Comparison of ENCODE assay signal across 25 cellular contexts in genomic region chr9:3775968-3776367, GRCh38.
DNase-seq lines count a peak whose midpoint lies in the region; ATAC-seq, FAIRE-seq and TF ChIP-seq lines count a peak whose summit lies in the region.
"Had no signal": no experiment of that assay in that cellular context is flagged by ENCODE, and none has a peak within 500 bp of the region (broad histone marks: within the 10 kb centered on the region; RNA-seq: fewer than 3 reads in every experiment).

No MANE protein-coding gene starts in this region.

- peaks cover 1% of the 10 kb centered on the region for H3K9me3 Mint-ChIP-seq in astrocyte (ENCODE audit: unreplicated experiment)
- H3K9me3 Mint-ChIP-seq: CD8-positive, alpha-beta memory T cell; T-cell had no signal

- no peaks in the 10 kb centered on the region for H4K20me1 ChIP-seq in astrocyte (ENCODE audit: insufficient read depth, low read length)

- TF ChIP-seq CTCF in astrocyte (IDR thresholded peaks at IDR 0.05; ENCODE audit: insufficient read depth, low read depth, low read length): no peak
- no peak for TF ChIP-seq CTCF in foreskin keratinocyte (conservative IDR thresholded peaks at IDR 0.05)

- DNase-seq in EH (ENCODE audit: low read depth): peak; percentile 10
- no peak for DNase-seq in astrocyte (ENCODE audit: low read depth)
- peak; percentile 38 for DNase-seq in fibroblast of peridontal ligament (ENCODE audit: extremely low read depth)
- no peak for DNase-seq in activated T-cell treated with anti-CD3 and anti-CD28 coated beads, Interleukin-2, amount 50 U/mL, for 1 hour
- DNase-seq in NCI-H1930 (lab: John Stamatoyannopoulos, UW): no peak
- DNase-seq in foreskin keratinocyte: no peak
- no peak for DNase-seq in GM19238 (ENCODE audit: insufficient read length, low spot score)
- DNase-seq: C1 segment of cervical spinal cord; Calu3; CD8-positive, alpha-beta memory T cell; DMS153; GOT3; KBM-7; NCI-H1092 treated with DMSO at 0.1 percent for 48 hours; NCI-H1436 treated with DMSO at 0.1 percent for 48 hours; NCI-H2029; NCI-H226; NCI-H524; NCI-H82; Peyer's patch; SJCRH30; T-cell had no signal

- H3K36me3 ChIP-seq in astrocyte (ENCODE audit: insufficient read depth, low read length): no peaks in the 10 kb centered on the region
- H3K36me3 ChIP-seq: Peyer's patch, SJCRH30 had no signal

- peak overlapping the region; percentile 49 for H3K27ac Mint-ChIP-seq in astrocyte (ENCODE audit: unreplicated experiment)
- H3K27ac Mint-ChIP-seq: T-cell had no signal

- no peak for FAIRE-seq in astrocyte (lab: Jason Lieb, UNC)
- FAIRE-seq: G401.6, GM18507 had no signal

- H3K9me3 ChIP-seq in astrocyte (ENCODE audit: insufficient read depth, low read depth, low read length): no peaks in the 10 kb centered on the region
- H3K9me3 ChIP-seq: Peyer's patch, SJCRH30 had no signal

- H3K27me3 ChIP-seq in astrocyte (ENCODE audit: insufficient read depth, low read length) (no peaks in the 10 kb centered on the region), foreskin keratinocyte (no peaks in the 10 kb centered on the region)
- H3K27me3 ChIP-seq: Peyer's patch, SJCRH30 had no signal

- H3K4me3 ChIP-seq in astrocyte (ENCODE audit: insufficient read depth, low read depth, low read length): no peak overlapping the region
- H3K4me3 ChIP-seq: Peyer's patch, SJCRH30 had no signal

- no peaks in the 10 kb centered on the region for H3K36me3 Mint-ChIP-seq in astrocyte (ENCODE audit: low read depth, unreplicated experiment)
- H3K36me3 Mint-ChIP-seq: CD8-positive, alpha-beta memory T cell; T-cell had no signal

- peaks cover 13% of the 10 kb centered on the region for H3K4me1 Mint-ChIP-seq in astrocyte (ENCODE audit: low read depth, unreplicated experiment)
- H3K4me1 Mint-ChIP-seq: CD8-positive, alpha-beta memory T cell; T-cell had no signal

- peaks cover 5% of the 10 kb centered on the region for H3K27me3 Mint-ChIP-seq in astrocyte (ENCODE audit: low read depth, unreplicated experiment)

- H3K4me1 ChIP-seq in astrocyte (ENCODE audit: insufficient read depth, low read length): no peaks in the 10 kb centered on the region
- no peaks in the 10 kb centered on the region for H3K4me1 ChIP-seq in foreskin keratinocyte
- H3K4me1 ChIP-seq: Peyer's patch, SJCRH30 had no signal

- no peaks in the 10 kb centered on the region for H3K79me2 ChIP-seq in astrocyte (ENCODE audit: insufficient read depth, low read length)

- H3K9ac ChIP-seq in astrocyte (ENCODE audit: low read length): no peak overlapping the region

- no peak overlapping the region for H2AFZ ChIP-seq in astrocyte (ENCODE audit: low read depth, low read length)

- H3K27ac ChIP-seq in astrocyte (ENCODE audit: low read depth, low read length) (no peak overlapping the region), foreskin keratinocyte (no peak overlapping the region)
- H3K27ac ChIP-seq: Peyer's patch, SJCRH30 had no signal

- ATAC-seq in foreskin keratinocyte: no peak
- ATAC-seq: HCT116, T-cell had no signal

- H3K4me3 Mint-ChIP-seq in astrocyte (ENCODE audit: unreplicated experiment): no peak overlapping the region
- H3K4me3 Mint-ChIP-seq: CD8-positive, alpha-beta memory T cell; T-cell had no signal

- H3K4me2 ChIP-seq in astrocyte (ENCODE audit: low read length): no peak overlapping the region

Comparison
In these comparisons a context has a peak if more than half of its experiments do, and no peak if none do; other contexts are left out.
1. DNase-seq: peak in EH (single experiment) and fibroblast of peridontal ligament (single experiment); none in astrocyte (single experiment), activated T-cell treated with anti-CD3 and anti-CD28 coated beads, Interleukin-2, amount 50 U/mL, for 1 hour (single experiment), NCI-H1930 (0 of 2), foreskin keratinocyte (0 of 2) and GM19238 (single experiment).